In the genomic region with DNA sequence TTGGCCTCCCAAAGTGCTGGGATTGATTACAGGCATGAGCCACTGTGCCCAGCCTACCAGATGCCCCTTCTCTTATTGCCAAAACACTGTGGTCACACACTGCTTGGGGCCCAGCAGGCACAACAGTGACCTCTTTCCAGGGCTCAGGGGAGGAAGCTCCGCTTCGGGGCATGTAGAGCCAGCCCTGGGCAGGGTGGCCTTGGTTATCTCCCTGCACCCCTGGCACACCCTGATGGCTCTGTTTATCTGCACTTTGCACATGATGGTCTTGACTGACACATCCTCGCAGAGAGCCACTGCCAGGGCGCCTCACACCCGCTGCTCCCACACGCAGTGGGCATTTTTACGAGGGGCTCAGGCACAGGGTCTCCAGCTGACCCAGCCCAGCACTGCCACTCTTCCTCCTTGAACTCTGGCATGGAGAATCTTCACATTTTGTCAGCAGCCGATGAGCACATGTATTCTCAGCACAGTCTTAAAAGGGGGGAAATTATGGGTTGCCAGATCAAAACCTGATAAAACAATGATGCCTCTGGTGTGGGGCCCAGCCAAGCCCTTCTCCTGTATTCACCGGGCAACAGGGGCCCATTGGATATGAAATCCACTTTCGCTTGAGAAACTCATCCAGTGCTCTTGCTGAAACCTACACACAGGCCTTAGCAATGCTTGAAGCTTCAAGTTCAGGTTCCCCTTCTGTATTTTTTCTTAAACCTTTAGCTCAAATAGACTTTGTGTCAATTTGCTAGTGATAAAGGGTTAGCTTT, we compare ENCODE assay signal across 1 cellular context.
TF ChIP-seq lines count a peak whose summit lies in the region.

No MANE protein-coding gene starts in this region.

TF ChIP-seq in WTC11, 78 proteins besides CTCF, POLR2A, EP300 and RAD21 (continued from another document):
- TF ChIP-seq, protein P1, sequence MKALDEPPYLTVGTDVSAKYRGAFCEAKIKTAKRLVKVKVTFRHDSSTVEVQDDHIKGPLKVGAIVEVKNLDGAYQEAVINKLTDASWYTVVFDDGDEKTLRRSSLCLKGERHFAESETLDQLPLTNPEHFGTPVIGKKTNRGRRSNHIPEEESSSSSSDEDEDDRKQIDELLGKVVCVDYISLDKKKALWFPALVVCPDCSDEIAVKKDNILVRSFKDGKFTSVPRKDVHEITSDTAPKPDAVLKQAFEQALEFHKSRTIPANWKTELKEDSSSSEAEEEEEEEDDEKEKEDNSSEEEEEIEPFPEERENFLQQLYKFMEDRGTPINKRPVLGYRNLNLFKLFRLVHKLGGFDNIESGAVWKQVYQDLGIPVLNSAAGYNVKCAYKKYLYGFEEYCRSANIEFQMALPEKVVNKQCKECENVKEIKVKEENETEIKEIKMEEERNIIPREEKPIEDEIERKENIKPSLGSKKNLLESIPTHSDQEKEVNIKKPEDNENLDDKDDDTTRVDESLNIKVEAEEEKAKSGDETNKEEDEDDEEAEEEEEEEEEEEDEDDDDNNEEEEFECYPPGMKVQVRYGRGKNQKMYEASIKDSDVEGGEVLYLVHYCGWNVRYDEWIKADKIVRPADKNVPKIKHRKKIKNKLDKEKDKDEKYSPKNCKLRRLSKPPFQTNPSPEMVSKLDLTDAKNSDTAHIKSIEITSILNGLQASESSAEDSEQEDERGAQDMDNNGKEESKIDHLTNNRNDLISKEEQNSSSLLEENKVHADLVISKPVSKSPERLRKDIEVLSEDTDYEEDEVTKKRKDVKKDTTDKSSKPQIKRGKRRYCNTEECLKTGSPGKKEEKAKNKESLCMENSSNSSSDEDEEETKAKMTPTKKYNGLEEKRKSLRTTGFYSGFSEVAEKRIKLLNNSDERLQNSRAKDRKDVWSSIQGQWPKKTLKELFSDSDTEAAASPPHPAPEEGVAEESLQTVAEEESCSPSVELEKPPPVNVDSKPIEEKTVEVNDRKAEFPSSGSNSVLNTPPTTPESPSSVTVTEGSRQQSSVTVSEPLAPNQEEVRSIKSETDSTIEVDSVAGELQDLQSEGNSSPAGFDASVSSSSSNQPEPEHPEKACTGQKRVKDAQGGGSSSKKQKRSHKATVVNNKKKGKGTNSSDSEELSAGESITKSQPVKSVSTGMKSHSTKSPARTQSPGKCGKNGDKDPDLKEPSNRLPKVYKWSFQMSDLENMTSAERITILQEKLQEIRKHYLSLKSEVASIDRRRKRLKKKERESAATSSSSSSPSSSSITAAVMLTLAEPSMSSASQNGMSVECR (CRISPR knock-in tag; IDR thresholded peaks at IDR 0.05; ENCODE audit: borderline replicate concordance) = no peak
- TF ChIP-seq, protein P2, sequence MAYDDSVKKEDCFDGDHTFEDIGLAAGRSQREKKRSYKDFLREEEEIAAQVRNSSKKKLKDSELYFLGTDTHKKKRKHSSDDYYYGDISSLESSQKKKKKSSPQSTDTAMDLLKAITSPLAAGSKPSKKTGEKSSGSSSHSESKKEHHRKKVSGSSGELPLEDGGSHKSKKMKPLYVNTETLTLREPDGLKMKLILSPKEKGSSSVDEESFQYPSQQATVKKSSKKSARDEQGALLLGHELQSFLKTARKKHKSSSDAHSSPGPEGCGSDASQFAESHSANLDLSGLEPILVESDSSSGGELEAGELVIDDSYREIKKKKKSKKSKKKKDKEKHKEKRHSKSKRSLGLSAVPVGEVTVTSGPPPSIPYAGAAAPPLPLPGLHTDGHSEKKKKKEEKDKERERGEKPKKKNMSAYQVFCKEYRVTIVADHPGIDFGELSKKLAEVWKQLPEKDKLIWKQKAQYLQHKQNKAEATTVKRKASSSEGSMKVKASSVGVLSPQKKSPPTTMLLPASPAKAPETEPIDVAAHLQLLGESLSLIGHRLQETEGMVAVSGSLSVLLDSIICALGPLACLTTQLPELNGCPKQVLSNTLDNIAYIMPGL (CRISPR knock-in tag; IDR thresholded peaks at IDR 0.05) = no peak
- TF ChIP-seq TCF7 (CRISPR knock-in tag; IDR thresholded peaks at IDR 0.05; ENCODE audit: low read depth) = no peak
- TF ChIP-seq, protein P3, sequence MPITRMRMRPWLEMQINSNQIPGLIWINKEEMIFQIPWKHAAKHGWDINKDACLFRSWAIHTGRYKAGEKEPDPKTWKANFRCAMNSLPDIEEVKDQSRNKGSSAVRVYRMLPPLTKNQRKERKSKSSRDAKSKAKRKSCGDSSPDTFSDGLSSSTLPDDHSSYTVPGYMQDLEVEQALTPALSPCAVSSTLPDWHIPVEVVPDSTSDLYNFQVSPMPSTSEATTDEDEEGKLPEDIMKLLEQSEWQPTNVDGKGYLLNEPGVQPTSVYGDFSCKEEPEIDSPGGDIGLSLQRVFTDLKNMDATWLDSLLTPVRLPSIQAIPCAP (CRISPR knock-in tag; IDR thresholded peaks at IDR 0.05) = no peak
